Comparison of ENCODE assay signal across 2 cellular contexts in the genomic region with DNA sequence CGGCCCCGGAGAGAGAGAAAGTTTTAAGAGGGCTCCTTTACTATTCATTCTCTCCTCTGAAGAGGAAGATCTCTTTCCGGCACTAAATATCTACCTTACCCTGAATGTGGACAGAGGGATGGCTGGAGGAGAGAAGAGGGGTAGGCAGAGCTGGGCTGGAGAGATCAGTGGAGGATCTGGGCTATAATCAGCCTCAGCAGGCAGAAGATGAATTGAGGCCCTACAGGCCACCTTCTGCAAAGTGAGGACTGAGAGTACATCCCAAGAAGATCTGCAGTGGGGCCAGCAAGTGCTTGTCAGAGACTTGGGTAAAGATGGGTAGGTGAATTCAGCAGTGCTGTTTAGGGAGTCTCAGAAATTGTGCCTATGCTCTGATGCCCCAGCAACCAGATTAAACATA.
A peak's percentile ranks its signal among the peaks of the same experiment; 100 is the strongest.
TF ChIP-seq lines count a peak whose summit lies in the region.

No MANE protein-coding gene starts in this region.

TF ChIP-seq in HCT116, 20 proteins besides CTCF, POLR2A, EP300 and RAD21:
- TF ChIP-seq ELF1 (IDR thresholded peaks at IDR 0.05; ENCODE audit: borderline replicate concordance, low read depth) (no peak), CBX3 (IDR thresholded peaks at IDR 0.05; ENCODE audit: low read depth) (no peak), EGR1 (IDR thresholded peaks at IDR 0.05; ENCODE audit: low read depth) (no peak), JUND (IDR thresholded peaks at IDR 0.05) (no peak), SP1 (IDR thresholded peaks at IDR 0.05; ENCODE audit: low read depth) (no peak), ZFX (IDR thresholded peaks at IDR 0.05) (no peak), ZNF274 (IDR thresholded peaks at IDR 0.05; ENCODE audit: low read depth, low read length) (no peak), FOSL1 (IDR thresholded peaks at IDR 0.05; ENCODE audit: low read depth) (no peak), EZH2 (IDR thresholded peaks at IDR 0.05) (no peak), POLR2AphosphoS5 (IDR thresholded peaks at IDR 0.05; ENCODE audit: low read depth, low read length) (no peak), TCF7L2 (IDR thresholded peaks at IDR 0.05; ENCODE audit: borderline replicate concordance, extremely low read depth, insufficient read depth, insufficient read length) (no peak), ZBTB33 (IDR thresholded peaks at IDR 0.05; ENCODE audit: extremely low read depth, insufficient replicate concordance, low read length) (no peak), CEBPB (IDR thresholded peaks at IDR 0.05; ENCODE audit: low read depth) (no peak), EZH2phosphoT487 (IDR thresholded peaks at IDR 0.05; ENCODE audit: borderline replicate concordance) (no peak)
- TF ChIP-seq, protein P1, sequence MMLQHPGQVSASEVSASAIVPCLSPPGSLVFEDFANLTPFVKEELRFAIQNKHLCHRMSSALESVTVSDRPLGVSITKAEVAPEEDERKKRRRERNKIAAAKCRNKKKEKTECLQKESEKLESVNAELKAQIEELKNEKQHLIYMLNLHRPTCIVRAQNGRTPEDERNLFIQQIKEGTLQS (IDR thresholded peaks at IDR 0.05), result no peak
- TF ChIP-seq, protein P2, sequence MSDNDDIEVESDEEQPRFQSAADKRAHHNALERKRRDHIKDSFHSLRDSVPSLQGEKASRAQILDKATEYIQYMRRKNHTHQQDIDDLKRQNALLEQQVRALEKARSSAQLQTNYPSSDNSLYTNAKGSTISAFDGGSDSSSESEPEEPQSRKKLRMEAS (IDR thresholded peaks at IDR 0.05), result no peak
- TF ChIP-seq, protein P3, sequence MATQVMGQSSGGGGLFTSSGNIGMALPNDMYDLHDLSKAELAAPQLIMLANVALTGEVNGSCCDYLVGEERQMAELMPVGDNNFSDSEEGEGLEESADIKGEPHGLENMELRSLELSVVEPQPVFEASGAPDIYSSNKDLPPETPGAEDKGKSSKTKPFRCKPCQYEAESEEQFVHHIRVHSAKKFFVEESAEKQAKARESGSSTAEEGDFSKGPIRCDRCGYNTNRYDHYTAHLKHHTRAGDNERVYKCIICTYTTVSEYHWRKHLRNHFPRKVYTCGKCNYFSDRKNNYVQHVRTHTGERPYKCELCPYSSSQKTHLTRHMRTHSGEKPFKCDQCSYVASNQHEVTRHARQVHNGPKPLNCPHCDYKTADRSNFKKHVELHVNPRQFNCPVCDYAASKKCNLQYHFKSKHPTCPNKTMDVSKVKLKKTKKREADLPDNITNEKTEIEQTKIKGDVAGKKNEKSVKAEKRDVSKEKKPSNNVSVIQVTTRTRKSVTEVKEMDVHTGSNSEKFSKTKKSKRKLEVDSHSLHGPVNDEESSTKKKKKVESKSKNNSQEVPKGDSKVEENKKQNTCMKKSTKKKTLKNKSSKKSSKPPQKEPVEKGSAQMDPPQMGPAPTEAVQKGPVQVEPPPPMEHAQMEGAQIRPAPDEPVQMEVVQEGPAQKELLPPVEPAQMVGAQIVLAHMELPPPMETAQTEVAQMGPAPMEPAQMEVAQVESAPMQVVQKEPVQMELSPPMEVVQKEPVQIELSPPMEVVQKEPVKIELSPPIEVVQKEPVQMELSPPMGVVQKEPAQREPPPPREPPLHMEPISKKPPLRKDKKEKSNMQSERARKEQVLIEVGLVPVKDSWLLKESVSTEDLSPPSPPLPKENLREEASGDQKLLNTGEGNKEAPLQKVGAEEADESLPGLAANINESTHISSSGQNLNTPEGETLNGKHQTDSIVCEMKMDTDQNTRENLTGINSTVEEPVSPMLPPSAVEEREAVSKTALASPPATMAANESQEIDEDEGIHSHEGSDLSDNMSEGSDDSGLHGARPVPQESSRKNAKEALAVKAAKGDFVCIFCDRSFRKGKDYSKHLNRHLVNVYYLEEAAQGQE (IDR thresholded peaks at IDR 0.05; ENCODE audit: low read depth), result no peak

TF ChIP-seq in K562, 482 proteins besides CTCF, POLR2A, EP300 and RAD21:
- TF ChIP-seq EGR1 (conservative IDR thresholded peaks at IDR 0.05) (no peak), LARP7 (IDR thresholded peaks at IDR 0.05) (peak; percentile 17; the same call in 1 of the 2 replicates), NRF1 (conservative IDR thresholded peaks at IDR 0.05 in 1 of 2, IDR thresholded peaks at IDR 0.05 in 1 of 2) (0 out of 4 replicates have a peak, but pooled peaks of 1 of the 2 experiments have one; percentile 3)
- TF ChIP-seq, protein P4, sequence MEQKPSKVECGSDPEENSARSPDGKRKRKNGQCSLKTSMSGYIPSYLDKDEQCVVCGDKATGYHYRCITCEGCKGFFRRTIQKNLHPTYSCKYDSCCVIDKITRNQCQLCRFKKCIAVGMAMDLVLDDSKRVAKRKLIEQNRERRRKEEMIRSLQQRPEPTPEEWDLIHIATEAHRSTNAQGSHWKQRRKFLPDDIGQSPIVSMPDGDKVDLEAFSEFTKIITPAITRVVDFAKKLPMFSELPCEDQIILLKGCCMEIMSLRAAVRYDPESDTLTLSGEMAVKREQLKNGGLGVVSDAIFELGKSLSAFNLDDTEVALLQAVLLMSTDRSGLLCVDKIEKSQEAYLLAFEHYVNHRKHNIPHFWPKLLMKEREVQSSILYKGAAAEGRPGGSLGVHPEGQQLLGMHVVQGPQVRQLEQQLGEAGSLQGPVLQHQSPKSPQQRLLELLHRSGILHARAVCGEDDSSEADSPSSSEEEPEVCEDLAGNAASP (IDR thresholded peaks at IDR 0.05), result no peak
- TF ChIP-seq, protein P5, sequence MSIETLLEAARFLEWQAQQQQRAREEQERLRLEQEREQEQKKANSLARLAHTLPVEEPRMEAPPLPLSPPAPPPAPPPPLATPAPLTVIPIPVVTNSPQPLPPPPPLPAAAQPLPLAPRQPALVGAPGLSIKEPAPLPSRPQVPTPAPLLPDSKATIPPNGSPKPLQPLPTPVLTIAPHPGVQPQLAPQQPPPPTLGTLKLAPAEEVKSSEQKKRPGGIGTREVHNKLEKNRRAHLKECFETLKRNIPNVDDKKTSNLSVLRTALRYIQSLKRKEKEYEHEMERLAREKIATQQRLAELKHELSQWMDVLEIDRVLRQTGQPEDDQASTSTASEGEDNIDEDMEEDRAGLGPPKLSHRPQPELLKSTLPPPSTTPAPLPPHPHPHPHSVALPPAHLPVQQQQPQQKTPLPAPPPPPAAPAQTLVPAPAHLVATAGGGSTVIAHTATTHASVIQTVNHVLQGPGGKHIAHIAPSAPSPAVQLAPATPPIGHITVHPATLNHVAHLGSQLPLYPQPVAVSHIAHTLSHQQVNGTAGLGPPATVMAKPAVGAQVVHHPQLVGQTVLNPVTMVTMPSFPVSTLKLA (conservative IDR thresholded peaks at IDR 0.05), result 0 out of 4 replicates have a peak, but pooled peaks of 1 of the 2 experiments have one; percentile 28
